ENCODE assay signal across 17 cellular contexts in genomic region chr15:63669074-63669473, GRCh38.
A peak's percentile ranks its signal among the peaks of the same experiment; 100 is the strongest.
DNase-seq lines count a peak whose midpoint lies in the region; ATAC-seq, FAIRE-seq and TF ChIP-seq lines count a peak whose summit lies in the region.
"Had no signal": no experiment of that assay in that cellular context is flagged by ENCODE, and none has a peak within 500 bp of the region (broad histone marks: within the 10 kb centered on the region; RNA-seq: fewer than 3 reads in every experiment).

No MANE protein-coding gene starts in this region.

- no peaks in the 10 kb centered on the region for H3K27me3 Mint-ChIP-seq in activated naive CD4-positive, alpha-beta T cell treated with anti-CD3 and anti-CD28 coated beads, Interleukin-2, amount 50 U/mL, for 24 hours
- H3K27me3 Mint-ChIP-seq in T-helper 2 cell treated with Interferon-gamma antibody and Interleukin-4, amounts not matched to agents 5 μg/mL and 100 μg/mL, for 36 hours (ENCODE audit: low read depth): no peaks in the 10 kb centered on the region
- no peaks in the 10 kb centered on the region for H3K27me3 Mint-ChIP-seq in effector memory CD8-positive, alpha-beta T cell
- no peaks in the 10 kb centered on the region for H3K27me3 Mint-ChIP-seq in mesothelial cell of epicardium (ENCODE audit: low read depth)

- no peak for TF ChIP-seq POLR2A in H54 (IDR thresholded peaks at IDR 0.05; ENCODE audit: low read depth, low read length)

- H3K9me3 Mint-ChIP-seq in activated naive CD4-positive, alpha-beta T cell treated with anti-CD3 and anti-CD28 coated beads, Interleukin-2, amount 50 U/mL, for 24 hours: no peaks in the 10 kb centered on the region
- H3K9me3 Mint-ChIP-seq in T-helper 2 cell treated with Interferon-gamma antibody and Interleukin-4, amounts not matched to agents 5 μg/mL and 100 μg/mL, for 36 hours: no peaks in the 10 kb centered on the region
- no peaks in the 10 kb centered on the region for H3K9me3 Mint-ChIP-seq in effector memory CD8-positive, alpha-beta T cell
- H3K9me3 Mint-ChIP-seq in mesothelial cell of epicardium: no peaks in the 10 kb centered on the region
- H3K9me3 Mint-ChIP-seq: neural crest cell had no signal

- H3K4me3 Mint-ChIP-seq in activated naive CD4-positive, alpha-beta T cell treated with anti-CD3 and anti-CD28 coated beads, Interleukin-2, amount 50 U/mL, for 24 hours: peak overlapping the region; percentile 83
- H3K4me3 Mint-ChIP-seq in T-helper 2 cell treated with Interferon-gamma antibody and Interleukin-4, amounts not matched to agents 5 μg/mL and 100 μg/mL, for 36 hours: peak overlapping the region; percentile 68
- peak overlapping the region; percentile 73 for H3K4me3 Mint-ChIP-seq in effector memory CD8-positive, alpha-beta T cell
- H3K4me3 Mint-ChIP-seq in mesothelial cell of epicardium: no peak overlapping the region
- H3K4me3 Mint-ChIP-seq: neural crest cell had no signal

- peaks cover 51% of the 10 kb centered on the region for H3K4me1 Mint-ChIP-seq in activated naive CD4-positive, alpha-beta T cell treated with anti-CD3 and anti-CD28 coated beads, Interleukin-2, amount 50 U/mL, for 24 hours
- peaks cover 58% of the 10 kb centered on the region for H3K4me1 Mint-ChIP-seq in T-helper 2 cell treated with Interferon-gamma antibody and Interleukin-4, amounts not matched to agents 5 μg/mL and 100 μg/mL, for 36 hours (ENCODE audit: low read depth)
- H3K4me1 Mint-ChIP-seq in effector memory CD8-positive, alpha-beta T cell (ENCODE audit: low read depth in 2 of 2): peaks cover 24 to 48% of the 10 kb centered on the region in 2 donors
- H3K4me1 Mint-ChIP-seq in mesothelial cell of epicardium: no peaks in the 10 kb centered on the region
- H3K4me1 Mint-ChIP-seq: neural crest cell had no signal

- peak overlapping the region; percentile 88 for H3K27ac Mint-ChIP-seq in activated naive CD4-positive, alpha-beta T cell treated with anti-CD3 and anti-CD28 coated beads, Interleukin-2, amount 50 U/mL, for 24 hours
- H3K27ac Mint-ChIP-seq in T-helper 2 cell treated with Interferon-gamma antibody and Interleukin-4, amounts not matched to agents 5 μg/mL and 100 μg/mL, for 36 hours: peak overlapping the region; percentile 88
- H3K27ac Mint-ChIP-seq in effector memory CD8-positive, alpha-beta T cell: peak overlapping the region; percentile 93 to 97
- H3K27ac Mint-ChIP-seq in mesothelial cell of epicardium: no peak overlapping the region

- ATAC-seq in effector memory CD8-positive, alpha-beta T cell (replicated peaks): peak; percentile 20
- ATAC-seq: body of pancreas, esophagus mucosa had no signal

- no peak for FAIRE-seq in H54 (lab: Jason Lieb, UNC)

- DNase-seq in activated naive CD4-positive, alpha-beta T cell treated with Interleukin-2 at 50 U/mL for 16 hours: no peak
- no peak for DNase-seq in T-helper 2 cell treated with Interferon-gamma antibody and Interleukin-4, amounts not matched to agents 5 μg/mL and 100 μg/mL, for 36 hours (ENCODE audit: low spot score)
- no peak for DNase-seq in effector memory CD8-positive, alpha-beta T cell
- DNase-seq in NAMALWA (ENCODE audit: low spot score) (no peak), mesothelial cell of epicardium (ENCODE audit: low spot score in 2 of 2, unreplicated experiment in 2 of 2) (no peak), H54 (ENCODE audit: insufficient read length, low spot score) (no peak), NCI-H446 (lab: John Stamatoyannopoulos, UW) (no peak)
- DNase-seq: activated effector memory CD4-positive, alpha-beta T cell treated with anti-CD3 and anti-CD28 coated beads, Interleukin-2, amount 50 U/mL, for 16 hours; body of pancreas; HCEC 1CT; mammary epithelial cell; NCI-H1694 treated with DMSO at 0.1 percent for 48 hours; SHP77 treated with DMSO at 0.1 percent for 48 hours; uterus had no signal

- H3K36me3 Mint-ChIP-seq in activated naive CD4-positive, alpha-beta T cell treated with anti-CD3 and anti-CD28 coated beads, Interleukin-2, amount 50 U/mL, for 24 hours: peaks cover 35% of the 10 kb centered on the region
- H3K36me3 Mint-ChIP-seq in T-helper 2 cell treated with Interferon-gamma antibody and Interleukin-4, amounts not matched to agents 5 μg/mL and 100 μg/mL, for 36 hours (ENCODE audit: low read depth): peaks cover 61% of the 10 kb centered on the region
- peaks cover 79% of the 10 kb centered on the region for H3K36me3 Mint-ChIP-seq in effector memory CD8-positive, alpha-beta T cell (ENCODE audit: insufficient read depth)
- peaks cover 53% of the 10 kb centered on the region for H3K36me3 Mint-ChIP-seq in mesothelial cell of epicardium

- no peak for TF ChIP-seq CTCF in mesothelial cell of epicardium (IDR thresholded peaks at IDR 0.05; ENCODE audit: unreplicated experiment)
